ENCODE assay signal across 1 cellular context in the genomic region with DNA sequence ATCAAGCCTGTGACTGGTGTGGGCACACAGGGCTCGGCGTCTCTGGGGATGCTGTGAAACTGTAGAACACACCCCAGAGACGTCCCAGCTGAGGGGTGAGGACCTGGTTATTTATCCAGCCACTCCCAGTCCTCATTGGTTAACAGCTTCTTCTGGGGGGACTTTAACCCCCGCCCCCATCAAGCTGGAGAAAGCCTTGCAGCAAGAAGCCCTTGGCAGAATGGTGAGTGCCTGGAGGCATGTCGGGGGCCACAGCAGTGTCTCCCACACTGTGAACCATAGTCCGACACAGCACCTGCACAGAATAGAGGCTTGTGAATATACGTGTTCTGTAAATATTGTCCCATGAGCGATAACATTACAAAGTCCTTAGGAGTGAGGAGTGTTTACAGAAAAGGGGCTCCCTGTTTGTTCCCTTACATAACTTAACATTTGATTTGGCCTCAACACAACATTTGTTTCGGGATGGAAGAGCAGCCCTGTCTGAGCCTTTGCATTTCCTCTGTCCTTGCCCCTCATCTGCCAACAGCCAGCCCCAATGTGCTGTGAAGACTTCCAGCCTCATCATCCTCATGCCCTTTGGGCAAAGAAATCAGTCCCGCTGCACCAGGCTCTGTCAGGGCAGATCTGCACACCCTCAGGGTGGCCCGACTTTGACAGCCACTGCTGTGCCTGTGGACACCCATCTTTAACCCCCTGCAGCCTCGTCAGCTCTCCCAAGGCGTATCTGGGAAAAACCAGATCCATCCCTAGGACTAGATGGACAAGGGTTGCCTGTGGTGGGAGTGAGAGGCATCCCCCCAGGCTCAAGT.
TF ChIP-seq lines count a peak whose summit lies in the region.

No MANE protein-coding gene starts in this region.

TF ChIP-seq in HepG2, 621 proteins besides CTCF, POLR2A, EP300 and RAD21 (continued from another document and continues in another):
- TF ChIP-seq, protein P1, sequence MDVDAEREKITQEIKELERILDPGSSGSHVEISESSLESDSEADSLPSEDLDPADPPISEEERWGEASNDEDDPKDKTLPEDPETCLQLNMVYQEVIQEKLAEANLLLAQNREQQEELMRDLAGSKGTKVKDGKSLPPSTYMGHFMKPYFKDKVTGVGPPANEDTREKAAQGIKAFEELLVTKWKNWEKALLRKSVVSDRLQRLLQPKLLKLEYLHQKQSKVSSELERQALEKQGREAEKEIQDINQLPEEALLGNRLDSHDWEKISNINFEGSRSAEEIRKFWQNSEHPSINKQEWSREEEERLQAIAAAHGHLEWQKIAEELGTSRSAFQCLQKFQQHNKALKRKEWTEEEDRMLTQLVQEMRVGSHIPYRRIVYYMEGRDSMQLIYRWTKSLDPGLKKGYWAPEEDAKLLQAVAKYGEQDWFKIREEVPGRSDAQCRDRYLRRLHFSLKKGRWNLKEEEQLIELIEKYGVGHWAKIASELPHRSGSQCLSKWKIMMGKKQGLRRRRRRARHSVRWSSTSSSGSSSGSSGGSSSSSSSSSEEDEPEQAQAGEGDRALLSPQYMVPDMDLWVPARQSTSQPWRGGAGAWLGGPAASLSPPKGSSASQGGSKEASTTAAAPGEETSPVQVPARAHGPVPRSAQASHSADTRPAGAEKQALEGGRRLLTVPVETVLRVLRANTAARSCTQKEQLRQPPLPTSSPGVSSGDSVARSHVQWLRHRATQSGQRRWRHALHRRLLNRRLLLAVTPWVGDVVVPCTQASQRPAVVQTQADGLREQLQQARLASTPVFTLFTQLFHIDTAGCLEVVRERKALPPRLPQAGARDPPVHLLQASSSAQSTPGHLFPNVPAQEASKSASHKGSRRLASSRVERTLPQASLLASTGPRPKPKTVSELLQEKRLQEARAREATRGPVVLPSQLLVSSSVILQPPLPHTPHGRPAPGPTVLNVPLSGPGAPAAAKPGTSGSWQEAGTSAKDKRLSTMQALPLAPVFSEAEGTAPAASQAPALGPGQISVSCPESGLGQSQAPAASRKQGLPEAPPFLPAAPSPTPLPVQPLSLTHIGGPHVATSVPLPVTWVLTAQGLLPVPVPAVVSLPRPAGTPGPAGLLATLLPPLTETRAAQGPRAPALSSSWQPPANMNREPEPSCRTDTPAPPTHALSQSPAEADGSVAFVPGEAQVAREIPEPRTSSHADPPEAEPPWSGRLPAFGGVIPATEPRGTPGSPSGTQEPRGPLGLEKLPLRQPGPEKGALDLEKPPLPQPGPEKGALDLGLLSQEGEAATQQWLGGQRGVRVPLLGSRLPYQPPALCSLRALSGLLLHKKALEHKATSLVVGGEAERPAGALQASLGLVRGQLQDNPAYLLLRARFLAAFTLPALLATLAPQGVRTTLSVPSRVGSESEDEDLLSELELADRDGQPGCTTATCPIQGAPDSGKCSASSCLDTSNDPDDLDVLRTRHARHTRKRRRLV (CRISPR knock-in tag; IDR thresholded peaks at IDR 0.05) = 0 out of 2 replicates have a peak, but pooled peaks have one; percentile 78
- 0 out of 2 replicates have a peak, but pooled peaks have one; percentile 26 for TF ChIP-seq TOE1 (CRISPR knock-in tag; IDR thresholded peaks at IDR 0.05)
- no peak for TF ChIP-seq ZNF101 (CRISPR knock-in tag; IDR thresholded peaks at IDR 0.05; ENCODE audit: borderline replicate concordance, low read depth)
- TF ChIP-seq, protein P2, sequence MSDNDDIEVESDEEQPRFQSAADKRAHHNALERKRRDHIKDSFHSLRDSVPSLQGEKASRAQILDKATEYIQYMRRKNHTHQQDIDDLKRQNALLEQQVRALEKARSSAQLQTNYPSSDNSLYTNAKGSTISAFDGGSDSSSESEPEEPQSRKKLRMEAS (IDR thresholded peaks at IDR 0.05) = peak; percentile 74
- TF ChIP-seq ZBTB7A (CRISPR knock-in tag; IDR thresholded peaks at IDR 0.05) = peak; percentile 91; the same call in 1 of the 2 replicates
- TF ChIP-seq NFIC (IDR thresholded peaks at IDR 0.05; ENCODE audit: low read length) = peak; percentile 96
- peak; percentile 91 for TF ChIP-seq KAT8 (CRISPR knock-in tag; IDR thresholded peaks at IDR 0.05)
- TF ChIP-seq, protein P3, sequence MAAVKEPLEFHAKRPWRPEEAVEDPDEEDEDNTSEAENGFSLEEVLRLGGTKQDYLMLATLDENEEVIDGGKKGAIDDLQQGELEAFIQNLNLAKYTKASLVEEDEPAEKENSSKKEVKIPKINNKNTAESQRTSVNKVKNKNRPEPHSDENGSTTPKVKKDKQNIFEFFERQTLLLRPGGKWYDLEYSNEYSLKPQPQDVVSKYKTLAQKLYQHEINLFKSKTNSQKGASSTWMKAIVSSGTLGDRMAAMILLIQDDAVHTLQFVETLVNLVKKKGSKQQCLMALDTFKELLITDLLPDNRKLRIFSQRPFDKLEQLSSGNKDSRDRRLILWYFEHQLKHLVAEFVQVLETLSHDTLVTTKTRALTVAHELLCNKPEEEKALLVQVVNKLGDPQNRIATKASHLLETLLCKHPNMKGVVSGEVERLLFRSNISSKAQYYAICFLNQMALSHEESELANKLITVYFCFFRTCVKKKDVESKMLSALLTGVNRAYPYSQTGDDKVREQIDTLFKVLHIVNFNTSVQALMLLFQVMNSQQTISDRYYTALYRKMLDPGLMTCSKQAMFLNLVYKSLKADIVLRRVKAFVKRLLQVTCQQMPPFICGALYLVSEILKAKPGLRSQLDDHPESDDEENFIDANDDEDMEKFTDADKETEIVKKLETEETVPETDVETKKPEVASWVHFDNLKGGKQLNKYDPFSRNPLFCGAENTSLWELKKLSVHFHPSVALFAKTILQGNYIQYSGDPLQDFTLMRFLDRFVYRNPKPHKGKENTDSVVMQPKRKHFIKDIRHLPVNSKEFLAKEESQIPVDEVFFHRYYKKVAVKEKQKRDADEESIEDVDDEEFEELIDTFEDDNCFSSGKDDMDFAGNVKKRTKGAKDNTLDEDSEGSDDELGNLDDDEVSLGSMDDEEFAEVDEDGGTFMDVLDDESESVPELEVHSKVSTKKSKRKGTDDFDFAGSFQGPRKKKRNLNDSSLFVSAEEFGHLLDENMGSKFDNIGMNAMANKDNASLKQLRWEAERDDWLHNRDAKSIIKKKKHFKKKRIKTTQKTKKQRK (IDR thresholded peaks at IDR 0.05; ENCODE audit: low read length) = no peak
- TF ChIP-seq, protein P4, sequence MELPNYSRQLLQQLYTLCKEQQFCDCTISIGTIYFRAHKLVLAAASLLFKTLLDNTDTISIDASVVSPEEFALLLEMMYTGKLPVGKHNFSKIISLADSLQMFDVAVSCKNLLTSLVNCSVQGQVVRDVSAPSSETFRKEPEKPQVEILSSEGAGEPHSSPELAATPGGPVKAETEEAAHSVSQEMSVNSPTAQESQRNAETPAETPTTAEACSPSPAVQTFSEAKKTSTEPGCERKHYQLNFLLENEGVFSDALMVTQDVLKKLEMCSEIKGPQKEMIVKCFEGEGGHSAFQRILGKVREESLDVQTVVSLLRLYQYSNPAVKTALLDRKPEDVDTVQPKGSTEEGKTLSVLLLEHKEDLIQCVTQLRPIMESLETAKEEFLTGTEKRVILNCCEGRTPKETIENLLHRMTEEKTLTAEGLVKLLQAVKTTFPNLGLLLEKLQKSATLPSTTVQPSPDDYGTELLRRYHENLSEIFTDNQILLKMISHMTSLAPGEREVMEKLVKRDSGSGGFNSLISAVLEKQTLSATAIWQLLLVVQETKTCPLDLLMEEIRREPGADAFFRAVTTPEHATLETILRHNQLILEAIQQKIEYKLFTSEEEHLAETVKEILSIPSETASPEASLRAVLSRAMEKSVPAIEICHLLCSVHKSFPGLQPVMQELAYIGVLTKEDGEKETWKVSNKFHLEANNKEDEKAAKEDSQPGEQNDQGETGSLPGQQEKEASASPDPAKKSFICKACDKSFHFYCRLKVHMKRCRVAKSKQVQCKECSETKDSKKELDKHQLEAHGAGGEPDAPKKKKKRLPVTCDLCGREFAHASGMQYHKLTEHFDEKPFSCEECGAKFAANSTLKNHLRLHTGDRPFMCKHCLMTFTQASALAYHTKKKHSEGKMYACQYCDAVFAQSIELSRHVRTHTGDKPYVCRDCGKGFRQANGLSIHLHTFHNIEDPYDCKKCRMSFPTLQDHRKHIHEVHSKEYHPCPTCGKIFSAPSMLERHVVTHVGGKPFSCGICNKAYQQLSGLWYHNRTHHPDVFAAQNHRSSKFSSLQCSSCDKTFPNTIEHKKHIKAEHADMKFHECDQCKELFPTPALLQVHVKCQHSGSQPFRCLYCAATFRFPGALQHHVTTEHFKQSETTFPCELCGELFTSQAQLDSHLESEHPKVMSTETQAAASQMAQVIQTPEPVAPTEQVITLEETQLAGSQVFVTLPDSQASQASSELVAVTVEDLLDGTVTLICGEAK (IDR thresholded peaks at IDR 0.05) = no peak
- TF ChIP-seq, protein P4 (CRISPR knock-in tag; IDR thresholded peaks at IDR 0.05) = peak; percentile 75
- TF ChIP-seq NFKBIZ (CRISPR knock-in tag; IDR thresholded peaks at IDR 0.05) = peak; percentile 95
- TF ChIP-seq, protein P5, sequence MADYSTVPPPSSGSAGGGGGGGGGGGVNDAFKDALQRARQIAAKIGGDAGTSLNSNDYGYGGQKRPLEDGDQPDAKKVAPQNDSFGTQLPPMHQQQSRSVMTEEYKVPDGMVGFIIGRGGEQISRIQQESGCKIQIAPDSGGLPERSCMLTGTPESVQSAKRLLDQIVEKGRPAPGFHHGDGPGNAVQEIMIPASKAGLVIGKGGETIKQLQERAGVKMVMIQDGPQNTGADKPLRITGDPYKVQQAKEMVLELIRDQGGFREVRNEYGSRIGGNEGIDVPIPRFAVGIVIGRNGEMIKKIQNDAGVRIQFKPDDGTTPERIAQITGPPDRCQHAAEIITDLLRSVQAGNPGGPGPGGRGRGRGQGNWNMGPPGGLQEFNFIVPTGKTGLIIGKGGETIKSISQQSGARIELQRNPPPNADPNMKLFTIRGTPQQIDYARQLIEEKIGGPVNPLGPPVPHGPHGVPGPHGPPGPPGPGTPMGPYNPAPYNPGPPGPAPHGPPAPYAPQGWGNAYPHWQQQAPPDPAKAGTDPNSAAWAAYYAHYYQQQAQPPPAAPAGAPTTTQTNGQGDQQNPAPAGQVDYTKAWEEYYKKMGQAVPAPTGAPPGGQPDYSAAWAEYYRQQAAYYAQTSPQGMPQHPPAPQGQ (CRISPR knock-in tag; IDR thresholded peaks at IDR 0.05; ENCODE audit: borderline replicate concordance) = peak; percentile 49; the same call in 1 of the 2 replicates
- TF ChIP-seq, protein P6, sequence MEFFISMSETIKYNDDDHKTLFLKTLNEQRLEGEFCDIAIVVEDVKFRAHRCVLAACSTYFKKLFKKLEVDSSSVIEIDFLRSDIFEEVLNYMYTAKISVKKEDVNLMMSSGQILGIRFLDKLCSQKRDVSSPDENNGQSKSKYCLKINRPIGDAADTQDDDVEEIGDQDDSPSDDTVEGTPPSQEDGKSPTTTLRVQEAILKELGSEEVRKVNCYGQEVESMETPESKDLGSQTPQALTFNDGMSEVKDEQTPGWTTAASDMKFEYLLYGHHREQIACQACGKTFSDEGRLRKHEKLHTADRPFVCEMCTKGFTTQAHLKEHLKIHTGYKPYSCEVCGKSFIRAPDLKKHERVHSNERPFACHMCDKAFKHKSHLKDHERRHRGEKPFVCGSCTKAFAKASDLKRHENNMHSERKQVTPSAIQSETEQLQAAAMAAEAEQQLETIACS (CRISPR knock-in tag; IDR thresholded peaks at IDR 0.05) = no peak
- TF ChIP-seq, protein P7, sequence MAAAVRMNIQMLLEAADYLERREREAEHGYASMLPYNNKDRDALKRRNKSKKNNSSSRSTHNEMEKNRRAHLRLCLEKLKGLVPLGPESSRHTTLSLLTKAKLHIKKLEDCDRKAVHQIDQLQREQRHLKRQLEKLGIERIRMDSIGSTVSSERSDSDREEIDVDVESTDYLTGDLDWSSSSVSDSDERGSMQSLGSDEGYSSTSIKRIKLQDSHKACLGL (CRISPR knock-in tag; IDR thresholded peaks at IDR 0.05) = 0 out of 2 replicates have a peak, but pooled peaks have one; percentile 21
- no peak; the same call in 1 of the 2 replicates for TF ChIP-seq ZFP37 (CRISPR knock-in tag; IDR thresholded peaks at IDR 0.05; ENCODE audit: borderline replicate concordance)
- TF ChIP-seq NKX3-1 (CRISPR knock-in tag; IDR thresholded peaks at IDR 0.05) = peak; percentile 95; the same call in 1 of the 2 replicates
- no peak for TF ChIP-seq ISX (CRISPR knock-in tag; conservative IDR thresholded peaks at IDR 0.05)
- TF ChIP-seq, protein P8, sequence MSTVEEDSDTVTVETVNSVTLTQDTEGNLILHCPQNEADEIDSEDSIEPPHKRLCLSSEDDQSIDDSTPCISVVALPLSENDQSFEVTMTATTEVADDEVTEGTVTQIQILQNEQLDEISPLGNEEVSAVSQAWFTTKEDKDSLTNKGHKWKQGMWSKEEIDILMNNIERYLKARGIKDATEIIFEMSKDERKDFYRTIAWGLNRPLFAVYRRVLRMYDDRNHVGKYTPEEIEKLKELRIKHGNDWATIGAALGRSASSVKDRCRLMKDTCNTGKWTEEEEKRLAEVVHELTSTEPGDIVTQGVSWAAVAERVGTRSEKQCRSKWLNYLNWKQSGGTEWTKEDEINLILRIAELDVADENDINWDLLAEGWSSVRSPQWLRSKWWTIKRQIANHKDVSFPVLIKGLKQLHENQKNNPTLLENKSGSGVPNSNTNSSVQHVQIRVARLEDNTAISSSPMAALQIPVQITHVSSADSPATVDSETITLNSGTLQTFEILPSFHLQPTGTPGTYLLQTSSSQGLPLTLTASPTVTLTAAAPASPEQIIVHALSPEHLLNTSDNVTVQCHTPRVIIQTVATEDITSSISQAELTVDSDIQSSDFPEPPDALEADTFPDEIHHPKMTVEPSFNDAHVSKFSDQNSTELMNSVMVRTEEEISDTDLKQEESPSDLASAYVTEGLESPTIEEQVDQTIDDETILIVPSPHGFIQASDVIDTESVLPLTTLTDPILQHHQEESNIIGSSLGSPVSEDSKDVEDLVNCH (CRISPR knock-in tag; IDR thresholded peaks at IDR 0.05) = 0 out of 2 replicates have a peak, but pooled peaks have one; percentile 13
- TF ChIP-seq KMT2A (CRISPR knock-in tag; IDR thresholded peaks at IDR 0.05) = 0 out of 2 replicates have a peak, but pooled peaks have one; percentile 65
- TF ChIP-seq ZNF326 (CRISPR knock-in tag; IDR thresholded peaks at IDR 0.05; ENCODE audit: borderline replicate concordance) = no peak
- peak; percentile 95 for TF ChIP-seq HNF4A (CRISPR knock-in tag; IDR thresholded peaks at IDR 0.05)
- TF ChIP-seq ZKSCAN5 (CRISPR knock-in tag; IDR thresholded peaks at IDR 0.05) = 0 out of 2 replicates have a peak, but pooled peaks have one; percentile 13
- peak; percentile 73 for TF ChIP-seq CBX1 (IDR thresholded peaks at IDR 0.05; ENCODE audit: low read depth)
